ENCODE assay signal across 1 cellular context in genomic region chr2:191703079-191703725, GRCh38.
A peak's percentile ranks its signal among the peaks of the same experiment; 100 is the strongest.
TF ChIP-seq lines count a peak whose summit lies in the region.

No MANE protein-coding gene starts in this region.

TF ChIP-seq in HepG2, 621 proteins besides CTCF, POLR2A, EP300 and RAD21 (continued from another document):
- TF ChIP-seq ARNTL (CRISPR knock-in tag; IDR thresholded peaks at IDR 0.05) (no peak), ZNF441 (CRISPR knock-in tag; IDR thresholded peaks at IDR 0.05; ENCODE audit: borderline replicate concordance) (no peak), KDM2A (CRISPR knock-in tag; IDR thresholded peaks at IDR 0.05; ENCODE audit: borderline replicate concordance, low read depth) (peak; percentile 32; the same call in 1 of the 2 replicates), XRCC5 (optimal IDR thresholded peaks at IDR 0.05; ENCODE audit: low read length) (peak; percentile 43), PCBP2 (optimal IDR thresholded peaks at IDR 0.05; ENCODE audit: low read depth, low read length, poor library complexity, severe bottlenecking) (no peak), SOX13 (IDR thresholded peaks at IDR 0.05) (no peak), SOX13 (CRISPR knock-in tag; conservative IDR thresholded peaks at IDR 0.05 in 1 of 2, IDR thresholded peaks at IDR 0.05 in 1 of 2) (peak in 1 of 2 experiments; percentile 23; a peak in 1 of 4 replicates), ZNF687 (CRISPR knock-in tag; IDR thresholded peaks at IDR 0.05) (peak; percentile 26; the same call in 1 of the 2 replicates), ZNF646 (CRISPR knock-in tag; IDR thresholded peaks at IDR 0.05) (no peak), ELF1 (CRISPR knock-in tag; IDR thresholded peaks at IDR 0.05) (no peak), GLMP (CRISPR knock-in tag; IDR thresholded peaks at IDR 0.05; ENCODE audit: borderline replicate concordance) (no peak), TEAD3 (CRISPR knock-in tag; optimal IDR thresholded peaks at IDR 0.05; ENCODE audit: borderline replicate concordance) (no peak), HNF4A (CRISPR knock-in tag; IDR thresholded peaks at IDR 0.05) (0 out of 2 replicates have a peak, but pooled peaks have one; percentile 21), ZNF75D (CRISPR knock-in tag; IDR thresholded peaks at IDR 0.05; ENCODE audit: borderline replicate concordance) (no peak), ZBTB7B (CRISPR knock-in tag; IDR thresholded peaks at IDR 0.05) (no peak), BCL6 (CRISPR knock-in tag; IDR thresholded peaks at IDR 0.05) (peak; percentile 91), ZSCAN29 (CRISPR knock-in tag; conservative IDR thresholded peaks at IDR 0.05) (no peak), NKX3-1 (CRISPR knock-in tag; IDR thresholded peaks at IDR 0.05) (no peak), PAX8 (CRISPR knock-in tag; IDR thresholded peaks at IDR 0.05; ENCODE audit: borderline replicate concordance) (no peak), GTF3A (CRISPR knock-in tag; conservative IDR thresholded peaks at IDR 0.05) (no peak), ZNF839 (CRISPR knock-in tag; IDR thresholded peaks at IDR 0.05; ENCODE audit: borderline replicate concordance) (no peak), MEF2D (CRISPR knock-in tag; IDR thresholded peaks at IDR 0.05) (no peak)
